ENCODE assay signal across 12 cellular contexts in genomic region chr22:23401910-23402274, GRCh38.
DNase-seq lines count a peak whose midpoint lies in the region; ATAC-seq, FAIRE-seq and TF ChIP-seq lines count a peak whose summit lies in the region.
"Had no signal": no experiment of that assay in that cellular context is flagged by ENCODE, and none has a peak within 500 bp of the region (broad histone marks: within the 10 kb centered on the region; RNA-seq: fewer than 3 reads in every experiment).

No MANE protein-coding gene starts in this region.

- H3K9me3 ChIP-seq in keratinocyte (ENCODE audit: control insufficient read depth, low read depth, low read length), result no peaks in the 10 kb centered on the region

- FAIRE-seq in keratinocyte (lab: Jason Lieb, UNC), result no peak

- no peaks in the 10 kb centered on the region for H3K79me2 ChIP-seq in keratinocyte (ENCODE audit: control insufficient read depth, insufficient read depth, low read length)

- H3K4me3 ChIP-seq in keratinocyte (ENCODE audit: control insufficient read depth in 2 of 3, extremely low read depth in 1 of 3, insufficient read depth in 2 of 3, low read depth in 1 of 3, low read length in 3 of 3), result peak overlapping the region; percentile 43 to 49 (median 45)

- H3K36me3 Mint-ChIP-seq in HFFc6 (ENCODE audit: low read depth), result no peaks in the 10 kb centered on the region
- no peaks in the 10 kb centered on the region for H3K36me3 Mint-ChIP-seq in stimulated activated memory B cell treated with anti-CD40 and anti-IgM and Interleukin-4, amounts not matched to agents 10 μg/mL and 1 μg/mL and 100 μg/mL, for 72 hours
- H3K36me3 Mint-ChIP-seq: stimulated activated effector memory CD8-positive, alpha-beta T cell treated with anti-CD3 and anti-CD28 coated beads, Interleukin-12 subunit alpha, Interleukin-12 subunit beta, amount 100 ng/mL, for 72 hours had no signal

- H3K4me1 ChIP-seq in keratinocyte (ENCODE audit: control insufficient read depth, extremely low read depth, insufficient read depth, low read length), result peaks cover 2% of the 10 kb centered on the region

- peak overlapping the region; percentile 34; the same call in 1 of the 2 replicates for H3K4me3 Mint-ChIP-seq in HFFc6
- peak overlapping the region; percentile 34 for H3K4me3 Mint-ChIP-seq in stimulated activated memory B cell treated with anti-CD40 and anti-IgM and Interleukin-4, amounts not matched to agents 10 μg/mL and 1 μg/mL and 100 μg/mL, for 72 hours
- H3K4me3 Mint-ChIP-seq: activated T-helper 17 cell treated with anti-CD3 and anti-CD28 coated beads, Interleukin-2, amount 50 U/mL, for 72 hours; stimulated activated effector memory CD8-positive, alpha-beta T cell treated with anti-CD3 and anti-CD28 coated beads, Interleukin-12 subunit alpha, Interleukin-12 subunit beta, amount 100 ng/mL, for 72 hours had no signal

- no peaks in the 10 kb centered on the region for H3K27me3 ChIP-seq in keratinocyte (ENCODE audit: control insufficient read depth, extremely low read depth, insufficient read depth, low read length)

- ATAC-seq in stimulated activated memory B cell treated with anti-CD40 and anti-IgM and Interleukin-4, amounts not matched to agents 10 μg/mL and 1 μg/mL and 100 μg/mL, for 72 hours, result no peak

- no peak overlapping the region for H3K27ac Mint-ChIP-seq in HFFc6
- H3K27ac Mint-ChIP-seq in stimulated activated memory B cell treated with anti-CD40 and anti-IgM and Interleukin-4, amounts not matched to agents 10 μg/mL and 1 μg/mL and 100 μg/mL, for 72 hours, result no peak overlapping the region
- H3K27ac Mint-ChIP-seq: activated T-helper 17 cell treated with anti-CD3 and anti-CD28 coated beads, Interleukin-2, amount 50 U/mL, for 72 hours; stimulated activated effector memory CD8-positive, alpha-beta T cell treated with anti-CD3 and anti-CD28 coated beads, Interleukin-12 subunit alpha, Interleukin-12 subunit beta, amount 100 ng/mL, for 72 hours had no signal

- no peaks in the 10 kb centered on the region for H3K27me3 Mint-ChIP-seq in HFFc6 (ENCODE audit: insufficient read depth)
- peaks cover 19% of the 10 kb centered on the region for H3K27me3 Mint-ChIP-seq in stimulated activated memory B cell treated with anti-CD40 and anti-IgM and Interleukin-4, amounts not matched to agents 10 μg/mL and 1 μg/mL and 100 μg/mL, for 72 hours
- H3K27me3 Mint-ChIP-seq: activated T-helper 17 cell treated with anti-CD3 and anti-CD28 coated beads, Interleukin-2, amount 50 U/mL, for 72 hours had no signal

- H3K9ac ChIP-seq in keratinocyte (ENCODE audit: control insufficient read depth, extremely low read depth, insufficient read depth, low read length), result peak overlapping the region; percentile 50

- no peaks in the 10 kb centered on the region for H3K9me3 Mint-ChIP-seq in HFFc6
- no peaks in the 10 kb centered on the region for H3K9me3 Mint-ChIP-seq in stimulated activated memory B cell treated with anti-CD40 and anti-IgM and Interleukin-4, amounts not matched to agents 10 μg/mL and 1 μg/mL and 100 μg/mL, for 72 hours
- H3K9me3 Mint-ChIP-seq: activated T-helper 17 cell treated with anti-CD3 and anti-CD28 coated beads, Interleukin-2, amount 50 U/mL, for 72 hours; stimulated activated effector memory CD8-positive, alpha-beta T cell treated with anti-CD3 and anti-CD28 coated beads, Interleukin-12 subunit alpha, Interleukin-12 subunit beta, amount 100 ng/mL, for 72 hours had no signal

- no peaks in the 10 kb centered on the region for H4K20me1 ChIP-seq in keratinocyte (ENCODE audit: control insufficient read depth, extremely low read depth, insufficient read depth, low read length)

- no peaks in the 10 kb centered on the region for H3K9me1 ChIP-seq in keratinocyte (ENCODE audit: control insufficient read depth, extremely low read depth, insufficient read depth, low read length)

- dilution Hi-C loops in keratinocyte (cut with MboI; ENCODE audit: extremely low pct_ligation_motif_present, low sequenced_read_pairs), result no loop called here

- H3K36me3 ChIP-seq in keratinocyte (ENCODE audit: control insufficient read depth in 2 of 2, extremely low read depth in 1 of 2, insufficient read depth in 2 of 2, low read length in 2 of 2), result no peaks in the 10 kb centered on the region

- TF ChIP-seq CTCF in HFFc6 (IDR thresholded peaks at IDR 0.05), result no peak
- no peak for TF ChIP-seq CTCF in keratinocyte (optimal IDR thresholded peaks at IDR 0.05 in 1 of 3, IDR thresholded peaks at IDR 0.05 in 1 of 3, conservative IDR thresholded peaks at IDR 0.05 in 1 of 3; ENCODE audit: extremely low read depth in 1 of 3, insufficient read depth in 2 of 3, low read length in 3 of 3)

- peaks cover 12% of the 10 kb centered on the region for H3K4me1 Mint-ChIP-seq in HFFc6 (ENCODE audit: low read depth)
- H3K4me1 Mint-ChIP-seq in stimulated activated memory B cell treated with anti-CD40 and anti-IgM and Interleukin-4, amounts not matched to agents 10 μg/mL and 1 μg/mL and 100 μg/mL, for 72 hours, result peaks cover 7% of the 10 kb centered on the region
- H3K4me1 Mint-ChIP-seq: activated T-helper 17 cell treated with anti-CD3 and anti-CD28 coated beads, Interleukin-2, amount 50 U/mL, for 72 hours; stimulated activated effector memory CD8-positive, alpha-beta T cell treated with anti-CD3 and anti-CD28 coated beads, Interleukin-12 subunit alpha, Interleukin-12 subunit beta, amount 100 ng/mL, for 72 hours had no signal

- no peak for DNase-seq in HFFc6
- DNase-seq in amniotic epithelial cell (ENCODE audit: low read depth), result peak; percentile 66
- no peak for DNase-seq in keratinocyte (ENCODE audit: low read depth, low spot score)
- no peak for DNase-seq in retina
- DNase-seq in ecto neural progenitor cell (ENCODE audit: low spot score), result no peak
- DNase-seq in T1000 (lab: John Stamatoyannopoulos, UW), result no peak
- DNase-seq in NCI-H82 treated with DMSO at 0.1 percent for 48 hours (lab: John Stamatoyannopoulos, UW; ENCODE audit: unreplicated experiment), result no peak
- DNase-seq: effector CD4-positive, alpha-beta T cell; NCI-H446 treated with DMSO at 0.1 percent for 48 hours had no signal

- H2AFZ ChIP-seq in keratinocyte (ENCODE audit: control insufficient read depth, low read length), result peak overlapping the region; percentile 65

- H3K4me2 ChIP-seq in keratinocyte (ENCODE audit: control insufficient read depth, extremely low read depth, insufficient read depth, low read depth, low read length), result peak overlapping the region; percentile 69

- H3K27ac ChIP-seq in keratinocyte (ENCODE audit: control insufficient read depth, insufficient read depth, low read length), result no peak overlapping the region
